ENCODE assay signal across 1 cellular context in the genomic region with DNA sequence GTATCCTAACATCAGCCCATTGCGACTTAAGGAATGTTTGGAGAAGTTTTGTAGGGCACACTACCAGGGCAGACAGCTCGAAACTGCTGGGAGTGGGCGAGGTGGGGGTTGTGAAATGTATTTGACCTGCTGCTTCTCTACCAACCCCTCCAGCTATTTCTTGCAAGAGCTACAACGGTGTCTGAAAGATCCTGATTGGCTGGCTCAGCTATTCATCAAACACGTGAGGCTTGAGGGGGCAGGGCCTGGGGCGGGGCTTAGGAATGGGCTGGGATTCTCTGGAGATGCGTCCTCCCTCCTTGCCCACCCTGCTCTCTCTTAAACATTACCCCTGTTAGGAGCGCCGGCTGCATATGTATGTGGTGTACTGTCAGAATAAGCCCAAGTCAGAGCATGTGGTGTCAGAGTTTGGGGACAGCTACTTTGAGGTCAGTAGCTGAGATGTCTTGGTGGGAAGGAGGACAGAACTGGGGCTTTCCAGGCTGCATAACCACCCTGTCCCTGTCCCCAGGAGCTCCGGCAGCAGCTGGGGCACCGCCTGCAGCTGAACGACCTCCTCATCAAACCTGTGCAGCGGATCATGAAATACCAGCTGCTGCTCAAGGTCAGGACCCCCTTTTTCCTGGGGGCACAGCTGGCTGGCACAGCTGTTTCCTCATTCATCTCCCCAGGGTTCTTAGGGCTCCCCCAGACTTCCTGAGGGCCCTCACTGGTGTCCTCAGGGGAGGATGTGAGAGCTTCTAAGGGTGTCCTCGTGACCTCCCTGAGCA.
TF ChIP-seq lines count a peak whose summit lies in the region.

No MANE protein-coding gene starts in this region.

TF ChIP-seq in endothelial cell of umbilical vein, 7 proteins besides CTCF, POLR2A, EP300 and RAD21 (continued from another document):
- no peak for TF ChIP-seq JUN (IDR thresholded peaks at IDR 0.05; ENCODE audit: borderline replicate concordance, insufficient read depth, insufficient read length, low read depth)
- TF ChIP-seq EZH2 (IDR thresholded peaks at IDR 0.05; ENCODE audit: borderline replicate concordance, low read depth, low read length, severe bottlenecking), result no peak
- TF ChIP-seq POLR2AphosphoS5 (IDR thresholded peaks at IDR 0.05; ENCODE audit: insufficient read depth, low read depth, low read length), result no peak
- no peak for TF ChIP-seq GATA2 (IDR thresholded peaks at IDR 0.05; ENCODE audit: insufficient read depth, insufficient read length, low read depth, low read length)
